ENCODE assay signal across 1 cellular context in the genomic region with DNA sequence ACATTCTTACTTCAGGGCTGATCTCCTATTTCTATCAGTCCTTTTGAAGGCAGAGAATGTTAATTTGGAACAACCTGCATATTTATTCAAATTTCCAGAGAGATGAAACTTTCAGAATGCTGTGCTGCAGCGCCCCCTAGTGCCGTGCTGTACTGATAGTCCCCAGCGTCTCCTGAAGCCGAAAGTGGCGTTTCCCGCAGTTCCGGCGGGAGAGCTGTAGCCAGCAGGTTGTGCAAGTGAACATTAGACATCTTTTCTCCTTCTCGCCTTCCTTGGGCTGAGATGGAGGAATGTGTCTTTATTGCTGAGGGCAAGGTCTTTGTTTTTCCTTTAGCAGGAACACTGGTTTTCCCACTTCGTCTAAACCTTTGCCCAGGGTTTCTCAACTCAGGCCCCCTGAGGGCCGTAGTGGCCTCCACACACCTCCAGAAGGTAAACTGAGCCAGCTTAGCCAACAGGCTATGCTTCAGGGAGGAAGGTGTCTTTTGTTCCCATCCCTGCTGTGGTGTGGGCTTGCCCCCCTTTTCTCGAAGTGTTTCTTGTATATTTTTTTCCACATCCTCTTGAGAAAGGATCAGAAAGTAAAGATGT.
TF ChIP-seq lines count a peak whose summit lies in the region.

No MANE protein-coding gene starts in this region.

TF ChIP-seq in HepG2, 621 proteins besides CTCF, POLR2A, EP300 and RAD21 (continued from another document and continues in another):
- TF ChIP-seq, protein P1, sequence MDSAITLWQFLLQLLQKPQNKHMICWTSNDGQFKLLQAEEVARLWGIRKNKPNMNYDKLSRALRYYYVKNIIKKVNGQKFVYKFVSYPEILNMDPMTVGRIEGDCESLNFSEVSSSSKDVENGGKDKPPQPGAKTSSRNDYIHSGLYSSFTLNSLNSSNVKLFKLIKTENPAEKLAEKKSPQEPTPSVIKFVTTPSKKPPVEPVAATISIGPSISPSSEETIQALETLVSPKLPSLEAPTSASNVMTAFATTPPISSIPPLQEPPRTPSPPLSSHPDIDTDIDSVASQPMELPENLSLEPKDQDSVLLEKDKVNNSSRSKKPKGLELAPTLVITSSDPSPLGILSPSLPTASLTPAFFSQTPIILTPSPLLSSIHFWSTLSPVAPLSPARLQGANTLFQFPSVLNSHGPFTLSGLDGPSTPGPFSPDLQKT (CRISPR knock-in tag; IDR thresholded peaks at IDR 0.05; ENCODE audit: borderline replicate concordance): no peak
- TF ChIP-seq ZSCAN12 (CRISPR knock-in tag; IDR thresholded peaks at IDR 0.05): 0 out of 2 replicates have a peak, but pooled peaks have one; percentile 55
- peak; percentile 86 for TF ChIP-seq ZNF501 (CRISPR knock-in tag; IDR thresholded peaks at IDR 0.05)
- TF ChIP-seq, protein P2, sequence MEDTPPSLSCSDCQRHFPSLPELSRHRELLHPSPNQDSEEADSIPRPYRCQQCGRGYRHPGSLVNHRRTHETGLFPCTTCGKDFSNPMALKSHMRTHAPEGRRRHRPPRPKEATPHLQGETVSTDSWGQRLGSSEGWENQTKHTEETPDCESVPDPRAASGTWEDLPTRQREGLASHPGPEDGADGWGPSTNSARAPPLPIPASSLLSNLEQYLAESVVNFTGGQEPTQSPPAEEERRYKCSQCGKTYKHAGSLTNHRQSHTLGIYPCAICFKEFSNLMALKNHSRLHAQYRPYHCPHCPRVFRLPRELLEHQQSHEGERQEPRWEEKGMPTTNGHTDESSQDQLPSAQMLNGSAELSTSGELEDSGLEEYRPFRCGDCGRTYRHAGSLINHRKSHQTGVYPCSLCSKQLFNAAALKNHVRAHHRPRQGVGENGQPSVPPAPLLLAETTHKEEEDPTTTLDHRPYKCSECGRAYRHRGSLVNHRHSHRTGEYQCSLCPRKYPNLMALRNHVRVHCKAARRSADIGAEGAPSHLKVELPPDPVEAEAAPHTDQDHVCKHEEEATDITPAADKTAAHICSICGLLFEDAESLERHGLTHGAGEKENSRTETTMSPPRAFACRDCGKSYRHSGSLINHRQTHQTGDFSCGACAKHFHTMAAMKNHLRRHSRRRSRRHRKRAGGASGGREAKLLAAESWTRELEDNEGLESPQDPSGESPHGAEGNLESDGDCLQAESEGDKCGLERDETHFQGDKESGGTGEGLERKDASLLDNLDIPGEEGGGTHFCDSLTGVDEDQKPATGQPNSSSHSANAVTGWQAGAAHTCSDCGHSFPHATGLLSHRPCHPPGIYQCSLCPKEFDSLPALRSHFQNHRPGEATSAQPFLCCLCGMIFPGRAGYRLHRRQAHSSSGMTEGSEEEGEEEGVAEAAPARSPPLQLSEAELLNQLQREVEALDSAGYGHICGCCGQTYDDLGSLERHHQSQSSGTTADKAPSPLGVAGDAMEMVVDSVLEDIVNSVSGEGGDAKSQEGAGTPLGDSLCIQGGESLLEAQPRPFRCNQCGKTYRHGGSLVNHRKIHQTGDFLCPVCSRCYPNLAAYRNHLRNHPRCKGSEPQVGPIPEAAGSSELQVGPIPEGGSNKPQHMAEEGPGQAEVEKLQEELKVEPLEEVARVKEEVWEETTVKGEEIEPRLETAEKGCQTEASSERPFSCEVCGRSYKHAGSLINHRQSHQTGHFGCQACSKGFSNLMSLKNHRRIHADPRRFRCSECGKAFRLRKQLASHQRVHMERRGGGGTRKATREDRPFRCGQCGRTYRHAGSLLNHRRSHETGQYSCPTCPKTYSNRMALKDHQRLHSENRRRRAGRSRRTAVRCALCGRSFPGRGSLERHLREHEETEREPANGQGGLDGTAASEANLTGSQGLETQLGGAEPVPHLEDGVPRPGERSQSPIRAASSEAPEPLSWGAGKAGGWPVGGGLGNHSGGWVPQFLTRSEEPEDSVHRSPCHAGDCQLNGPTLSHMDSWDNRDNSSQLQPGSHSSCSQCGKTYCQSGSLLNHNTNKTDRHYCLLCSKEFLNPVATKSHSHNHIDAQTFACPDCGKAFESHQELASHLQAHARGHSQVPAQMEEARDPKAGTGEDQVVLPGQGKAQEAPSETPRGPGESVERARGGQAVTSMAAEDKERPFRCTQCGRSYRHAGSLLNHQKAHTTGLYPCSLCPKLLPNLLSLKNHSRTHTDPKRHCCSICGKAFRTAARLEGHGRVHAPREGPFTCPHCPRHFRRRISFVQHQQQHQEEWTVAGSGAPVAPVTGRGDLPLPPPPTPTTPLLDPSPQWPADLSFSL (CRISPR knock-in tag; IDR thresholded peaks at IDR 0.05): 0 out of 2 replicates have a peak, but pooled peaks have one; percentile 50
- no peak for TF ChIP-seq ZKSCAN1 (IDR thresholded peaks at IDR 0.05; ENCODE audit: low read length)
- TF ChIP-seq MEIS2 (CRISPR knock-in tag; IDR thresholded peaks at IDR 0.05): 0 out of 2 replicates have a peak, but pooled peaks have one; percentile 24
- TF ChIP-seq, protein P3, sequence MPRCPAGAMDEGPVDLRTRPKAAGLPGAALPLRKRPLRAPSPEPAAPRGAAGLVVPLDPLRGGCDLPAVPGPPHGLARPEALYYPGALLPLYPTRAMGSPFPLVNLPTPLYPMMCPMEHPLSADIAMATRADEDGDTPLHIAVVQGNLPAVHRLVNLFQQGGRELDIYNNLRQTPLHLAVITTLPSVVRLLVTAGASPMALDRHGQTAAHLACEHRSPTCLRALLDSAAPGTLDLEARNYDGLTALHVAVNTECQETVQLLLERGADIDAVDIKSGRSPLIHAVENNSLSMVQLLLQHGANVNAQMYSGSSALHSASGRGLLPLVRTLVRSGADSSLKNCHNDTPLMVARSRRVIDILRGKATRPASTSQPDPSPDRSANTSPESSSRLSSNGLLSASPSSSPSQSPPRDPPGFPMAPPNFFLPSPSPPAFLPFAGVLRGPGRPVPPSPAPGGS (CRISPR knock-in tag; IDR thresholded peaks at IDR 0.05): no peak
- no peak for TF ChIP-seq U2AF2 (IDR thresholded peaks at IDR 0.05; ENCODE audit: low read depth, low read length)
- TF ChIP-seq RBM22 (optimal IDR thresholded peaks at IDR 0.05; ENCODE audit: low read length): peak; percentile 86
- TF ChIP-seq FOXA3 (CRISPR knock-in tag; IDR thresholded peaks at IDR 0.05): 0 out of 2 replicates have a peak, but pooled peaks have one; percentile 4
- TF ChIP-seq KMT2B (CRISPR knock-in tag; IDR thresholded peaks at IDR 0.05): no peak
- 0 out of 2 replicates have a peak, but pooled peaks have one; percentile 34 for TF ChIP-seq TOPORS (CRISPR knock-in tag; IDR thresholded peaks at IDR 0.05)
- TF ChIP-seq, protein P4, sequence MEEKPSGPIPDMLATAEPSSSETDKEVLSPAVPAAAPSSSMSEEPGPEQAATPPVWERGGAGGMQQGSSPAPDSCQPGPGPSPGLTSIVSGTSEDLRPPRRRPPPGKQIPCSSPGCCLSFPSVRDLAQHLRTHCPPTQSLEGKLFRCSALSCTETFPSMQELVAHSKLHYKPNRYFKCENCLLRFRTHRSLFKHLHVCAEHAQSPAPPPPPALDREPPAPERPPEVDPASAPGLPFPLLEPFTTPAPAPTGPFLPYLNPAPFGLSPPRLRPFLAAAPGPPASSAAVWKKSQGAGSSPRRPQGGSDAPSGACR (CRISPR knock-in tag; IDR thresholded peaks at IDR 0.05): peak; percentile 19; the same call in 1 of the 2 replicates
- TF ChIP-seq ZNF326 (CRISPR knock-in tag; IDR thresholded peaks at IDR 0.05; ENCODE audit: borderline replicate concordance): no peak
- 0 out of 2 replicates have a peak, but pooled peaks have one; percentile 59 for TF ChIP-seq TP53 (CRISPR knock-in tag; conservative IDR thresholded peaks at IDR 0.05)
- no peak for TF ChIP-seq ZNF432 (CRISPR knock-in tag; IDR thresholded peaks at IDR 0.05; ENCODE audit: borderline replicate concordance)
- peak; percentile 28; the same call in 1 of the 2 replicates for TF ChIP-seq CBX5 (CRISPR knock-in tag; IDR thresholded peaks at IDR 0.05; ENCODE audit: borderline replicate concordance)
- TF ChIP-seq NFYB (CRISPR knock-in tag; IDR thresholded peaks at IDR 0.05): 0 out of 2 replicates have a peak, but pooled peaks have one; percentile 5
- peak; percentile 69; the same call in 1 of the 2 replicates for TF ChIP-seq ZNF556 (CRISPR knock-in tag; IDR thresholded peaks at IDR 0.05; ENCODE audit: borderline replicate concordance)
- TF ChIP-seq ZNF33B (CRISPR knock-in tag; IDR thresholded peaks at IDR 0.05): no peak
- peak; percentile 81; the same call in 1 of the 2 replicates for TF ChIP-seq FOXC1 (CRISPR knock-in tag; IDR thresholded peaks at IDR 0.05; ENCODE audit: borderline replicate concordance)
- TF ChIP-seq ZNF563 (CRISPR knock-in tag; IDR thresholded peaks at IDR 0.05): no peak
- TF ChIP-seq ASH2L (IDR thresholded peaks at IDR 0.05; ENCODE audit: insufficient read length, low read depth, low read length): peak; percentile 50
- no peak for TF ChIP-seq MAF1 (CRISPR knock-in tag; IDR thresholded peaks at IDR 0.05; ENCODE audit: borderline replicate concordance)
- TF ChIP-seq STAG1 (CRISPR knock-in tag; IDR thresholded peaks at IDR 0.05): peak; percentile 86
- TF ChIP-seq, protein P5, sequence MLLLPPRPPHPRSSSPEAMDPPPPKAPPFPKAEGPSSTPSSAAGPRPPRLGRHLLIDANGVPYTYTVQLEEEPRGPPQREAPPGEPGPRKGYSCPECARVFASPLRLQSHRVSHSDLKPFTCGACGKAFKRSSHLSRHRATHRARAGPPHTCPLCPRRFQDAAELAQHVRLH (CRISPR knock-in tag; IDR thresholded peaks at IDR 0.05; ENCODE audit: borderline replicate concordance, low read depth): peak; percentile 12; the same call in 1 of the 2 replicates
- TF ChIP-seq ETV5 (CRISPR knock-in tag; IDR thresholded peaks at IDR 0.05; ENCODE audit: borderline replicate concordance): peak; percentile 76
- TF ChIP-seq ZNF496 (CRISPR knock-in tag; IDR thresholded peaks at IDR 0.05; ENCODE audit: insufficient replicate concordance): no peak
- peak; percentile 27; the same call in 1 of the 2 replicates for TF ChIP-seq BORCS8-MEF2B (CRISPR knock-in tag; IDR thresholded peaks at IDR 0.05)
- TF ChIP-seq POGZ (CRISPR knock-in tag; IDR thresholded peaks at IDR 0.05): no peak
- TF ChIP-seq, protein P6, sequence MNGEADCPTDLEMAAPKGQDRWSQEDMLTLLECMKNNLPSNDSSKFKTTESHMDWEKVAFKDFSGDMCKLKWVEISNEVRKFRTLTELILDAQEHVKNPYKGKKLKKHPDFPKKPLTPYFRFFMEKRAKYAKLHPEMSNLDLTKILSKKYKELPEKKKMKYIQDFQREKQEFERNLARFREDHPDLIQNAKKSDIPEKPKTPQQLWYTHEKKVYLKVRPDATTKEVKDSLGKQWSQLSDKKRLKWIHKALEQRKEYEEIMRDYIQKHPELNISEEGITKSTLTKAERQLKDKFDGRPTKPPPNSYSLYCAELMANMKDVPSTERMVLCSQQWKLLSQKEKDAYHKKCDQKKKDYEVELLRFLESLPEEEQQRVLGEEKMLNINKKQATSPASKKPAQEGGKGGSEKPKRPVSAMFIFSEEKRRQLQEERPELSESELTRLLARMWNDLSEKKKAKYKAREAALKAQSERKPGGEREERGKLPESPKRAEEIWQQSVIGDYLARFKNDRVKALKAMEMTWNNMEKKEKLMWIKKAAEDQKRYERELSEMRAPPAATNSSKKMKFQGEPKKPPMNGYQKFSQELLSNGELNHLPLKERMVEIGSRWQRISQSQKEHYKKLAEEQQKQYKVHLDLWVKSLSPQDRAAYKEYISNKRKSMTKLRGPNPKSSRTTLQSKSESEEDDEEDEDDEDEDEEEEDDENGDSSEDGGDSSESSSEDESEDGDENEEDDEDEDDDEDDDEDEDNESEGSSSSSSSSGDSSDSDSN (CRISPR knock-in tag; IDR thresholded peaks at IDR 0.05): peak; percentile 26; the same call in 1 of the 2 replicates
- peak; percentile 46; the same call in 1 of the 2 replicates for TF ChIP-seq ELF1 (CRISPR knock-in tag; IDR thresholded peaks at IDR 0.05)
- 0 out of 2 replicates have a peak, but pooled peaks have one; percentile 28 for TF ChIP-seq FOXO1 (CRISPR knock-in tag; IDR thresholded peaks at IDR 0.05)
- TF ChIP-seq, protein P7, sequence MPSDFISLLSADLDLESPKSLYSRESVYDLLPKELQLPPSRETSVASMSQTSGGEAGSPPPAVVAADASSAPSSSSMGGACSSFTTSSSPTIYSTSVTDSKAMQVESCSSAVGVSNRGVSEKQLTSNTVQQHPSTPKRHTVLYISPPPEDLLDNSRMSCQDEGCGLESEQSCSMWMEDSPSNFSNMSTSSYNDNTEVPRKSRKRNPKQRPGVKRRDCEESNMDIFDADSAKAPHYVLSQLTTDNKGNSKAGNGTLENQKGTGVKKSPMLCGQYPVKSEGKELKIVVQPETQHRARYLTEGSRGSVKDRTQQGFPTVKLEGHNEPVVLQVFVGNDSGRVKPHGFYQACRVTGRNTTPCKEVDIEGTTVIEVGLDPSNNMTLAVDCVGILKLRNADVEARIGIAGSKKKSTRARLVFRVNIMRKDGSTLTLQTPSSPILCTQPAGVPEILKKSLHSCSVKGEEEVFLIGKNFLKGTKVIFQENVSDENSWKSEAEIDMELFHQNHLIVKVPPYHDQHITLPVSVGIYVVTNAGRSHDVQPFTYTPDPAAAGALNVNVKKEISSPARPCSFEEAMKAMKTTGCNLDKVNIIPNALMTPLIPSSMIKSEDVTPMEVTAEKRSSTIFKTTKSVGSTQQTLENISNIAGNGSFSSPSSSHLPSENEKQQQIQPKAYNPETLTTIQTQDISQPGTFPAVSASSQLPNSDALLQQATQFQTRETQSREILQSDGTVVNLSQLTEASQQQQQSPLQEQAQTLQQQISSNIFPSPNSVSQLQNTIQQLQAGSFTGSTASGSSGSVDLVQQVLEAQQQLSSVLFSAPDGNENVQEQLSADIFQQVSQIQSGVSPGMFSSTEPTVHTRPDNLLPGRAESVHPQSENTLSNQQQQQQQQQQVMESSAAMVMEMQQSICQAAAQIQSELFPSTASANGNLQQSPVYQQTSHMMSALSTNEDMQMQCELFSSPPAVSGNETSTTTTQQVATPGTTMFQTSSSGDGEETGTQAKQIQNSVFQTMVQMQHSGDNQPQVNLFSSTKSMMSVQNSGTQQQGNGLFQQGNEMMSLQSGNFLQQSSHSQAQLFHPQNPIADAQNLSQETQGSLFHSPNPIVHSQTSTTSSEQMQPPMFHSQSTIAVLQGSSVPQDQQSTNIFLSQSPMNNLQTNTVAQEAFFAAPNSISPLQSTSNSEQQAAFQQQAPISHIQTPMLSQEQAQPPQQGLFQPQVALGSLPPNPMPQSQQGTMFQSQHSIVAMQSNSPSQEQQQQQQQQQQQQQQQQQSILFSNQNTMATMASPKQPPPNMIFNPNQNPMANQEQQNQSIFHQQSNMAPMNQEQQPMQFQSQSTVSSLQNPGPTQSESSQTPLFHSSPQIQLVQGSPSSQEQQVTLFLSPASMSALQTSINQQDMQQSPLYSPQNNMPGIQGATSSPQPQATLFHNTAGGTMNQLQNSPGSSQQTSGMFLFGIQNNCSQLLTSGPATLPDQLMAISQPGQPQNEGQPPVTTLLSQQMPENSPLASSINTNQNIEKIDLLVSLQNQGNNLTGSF (CRISPR knock-in tag; IDR thresholded peaks at IDR 0.05): no peak
- TF ChIP-seq, protein P8, sequence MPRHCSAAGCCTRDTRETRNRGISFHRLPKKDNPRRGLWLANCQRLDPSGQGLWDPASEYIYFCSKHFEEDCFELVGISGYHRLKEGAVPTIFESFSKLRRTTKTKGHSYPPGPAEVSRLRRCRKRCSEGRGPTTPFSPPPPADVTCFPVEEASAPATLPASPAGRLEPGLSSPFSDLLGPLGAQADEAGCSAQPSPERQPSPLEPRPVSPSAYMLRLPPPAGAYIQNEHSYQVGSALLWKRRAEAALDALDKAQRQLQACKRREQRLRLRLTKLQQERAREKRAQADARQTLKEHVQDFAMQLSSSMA (CRISPR knock-in tag; IDR thresholded peaks at IDR 0.05): peak; percentile 54; the same call in 1 of the 2 replicates
- no peak for TF ChIP-seq ZNF17 (CRISPR knock-in tag; IDR thresholded peaks at IDR 0.05)
- TF ChIP-seq FIP1L1 (IDR thresholded peaks at IDR 0.05; ENCODE audit: borderline replicate concordance, insufficient read depth, low read depth, low read length): no peak
- TF ChIP-seq ZNF598 (CRISPR knock-in tag; IDR thresholded peaks at IDR 0.05; ENCODE audit: borderline replicate concordance): no peak
- TF ChIP-seq NONO (IDR thresholded peaks at IDR 0.05): no peak
- TF ChIP-seq NONO (CRISPR knock-in tag; conservative IDR thresholded peaks at IDR 0.05): 0 out of 2 replicates have a peak, but pooled peaks have one; percentile 20
- peak; percentile 62 for TF ChIP-seq KDM3A (CRISPR knock-in tag; IDR thresholded peaks at IDR 0.05; ENCODE audit: low read depth)
